Comparison of ENCODE assay signal across 9 cellular contexts in the genomic region with DNA sequence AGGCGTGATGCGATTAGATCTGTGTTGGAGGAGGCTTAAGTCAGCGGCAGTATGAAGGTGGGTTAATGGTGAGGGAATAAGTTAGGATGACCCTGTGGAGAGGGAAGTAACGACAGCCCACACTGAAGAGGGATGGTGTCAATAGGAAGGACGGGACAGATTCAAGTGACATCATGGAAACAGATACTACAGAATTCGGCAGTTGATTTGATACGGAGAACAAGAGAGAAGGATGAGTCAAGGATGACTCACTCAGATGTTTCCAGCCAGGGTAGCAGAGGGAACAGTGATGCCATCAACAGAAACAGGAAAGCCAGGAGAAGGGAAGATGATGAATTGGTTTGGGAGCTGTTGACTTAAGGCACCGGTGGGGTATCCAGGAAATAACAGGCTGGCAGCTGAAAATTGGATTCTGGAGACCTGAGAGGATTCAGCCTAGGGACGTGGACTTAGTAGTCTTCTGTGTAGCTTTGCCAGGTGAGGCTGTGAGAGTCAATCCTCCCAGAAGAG. TPM values are rescaled to one million over a fixed set of nuclear protein-coding genes. Genes with fewer than 3 reads are reported as not detected.
DNase-seq lines count a peak whose midpoint lies in the region; ATAC-seq and TF ChIP-seq lines count a peak whose summit lies in the region.
"Had no signal": no experiment of that assay in that cellular context is flagged by ENCODE, and none has a peak within 500 bp of the region (broad histone marks: within the 10 kb centered on the region; RNA-seq: fewer than 3 reads in every experiment).

No MANE protein-coding gene starts in this region.

- H3K27me3 Mint-ChIP-seq in nephron progenitor cell (ENCODE audit: low read depth, poor library complexity): peaks cover 11% of the 10 kb centered on the region
- H3K27me3 Mint-ChIP-seq in GM23338 (ENCODE audit: insufficient read depth, low read depth, poor library complexity): peaks cover 4% of the 10 kb centered on the region

- H3K27ac ChIP-seq in IMR-90 (ENCODE audit: insufficient read depth, low read length) (peak overlapping the region; percentile 38), GM23338 (ENCODE audit: low read depth) (no peak overlapping the region)
- H3K27ac ChIP-seq in effector memory CD4-positive, alpha-beta T cell (ENCODE audit: insufficient read depth, low read length, poor library complexity, severe bottlenecking): no peak overlapping the region

- ATAC-seq in IMR-90 (ENCODE audit: low read depth): peak; percentile 94
- ATAC-seq in GM23338: no peak

- H3K18ac ChIP-seq in IMR-90 (ENCODE audit: low read depth, low read length): peak overlapping the region; percentile 54; the same call in 1 of the 2 replicates

- H3K27ac Mint-ChIP-seq in nephron progenitor cell: no peak overlapping the region
- no peak overlapping the region for H3K27ac Mint-ChIP-seq in GM23338

- H3K36me3 ChIP-seq in IMR-90 (ENCODE audit: control insufficient read depth, insufficient read depth, low read length) (no peaks in the 10 kb centered on the region), GM23338 (ENCODE audit: insufficient read depth) (no peaks in the 10 kb centered on the region)
- H3K36me3 ChIP-seq in effector memory CD4-positive, alpha-beta T cell (ENCODE audit: control insufficient read depth, insufficient read depth, low read length): no peaks in the 10 kb centered on the region

- H3F3A ChIP-seq in GM23338 (replicated peaks; ENCODE audit: low read depth): no peaks in the 10 kb centered on the region

- peak overlapping the region; percentile 92 for H2BK120ac ChIP-seq in IMR-90 (ENCODE audit: low read depth, low read length)

- no peaks in the 10 kb centered on the region for H3K79me2 ChIP-seq in GM23338 (replicated peaks; ENCODE audit: insufficient read depth)

- peak overlapping the region; percentile 55 for H3K14ac ChIP-seq in IMR-90 (replicated peaks; ENCODE audit: low read depth, low read length)

- H3K4me1 Mint-ChIP-seq in nephron progenitor cell (peaks cover 37% of the 10 kb centered on the region), GM23338 (no peaks in the 10 kb centered on the region)

- H3K36me3 Mint-ChIP-seq in nephron progenitor cell (ENCODE audit: low read depth): no peaks in the 10 kb centered on the region
- H3K36me3 Mint-ChIP-seq in GM23338 (ENCODE audit: low read depth): no peaks in the 10 kb centered on the region

- H3K4me3 Mint-ChIP-seq in nephron progenitor cell (no peak overlapping the region), GM23338 (no peak overlapping the region)

- H3K9me2 ChIP-seq in GM23338 (ENCODE audit: insufficient read depth): no peaks in the 10 kb centered on the region

- in situ Hi-C loops in IMR-90 (cut with MboI; ENCODE audit: low sequenced_read_pairs): no loop called here

- H3K79me1 ChIP-seq in IMR-90 (ENCODE audit: low read depth in 1 of 2, low read length in 2 of 2): peaks cover 16 to 29% of the 10 kb centered on the region in 2 experiments; a peak in 3 of 4 replicates

- CTCF ChIA-PET in IMR-90 (lab: Yijun Ruan, JAX): interaction anchor here (0.6 to 0.8 kb wide), 2 partner anchors 9 to 478 kb away, joined by 3 to 7 read pairs; no protein-coding TSS in a partner anchor

- no peak for TF ChIP-seq POLR2A in IMR-90 (IDR thresholded peaks at IDR 0.05; ENCODE audit: low read depth, low read length)

- no peak overlapping the region for H2AK9ac ChIP-seq in IMR-90 (replicated peaks; ENCODE audit: low read depth, low read length, poor library complexity)

- DNase-seq in COLO668 (lab: John Stamatoyannopoulos, UW; ENCODE audit: unreplicated experiment): peak; percentile 48
- peak; percentile 97 for DNase-seq in IMR-90
- DNase-seq in activated T-cell treated with anti-CD3 and anti-CD28 coated beads, Interleukin-2, amount 50 U/mL, for 48 hours: peak; percentile 65
- peak; percentile 51 for DNase-seq in inferior parietal cortex (ENCODE audit: extremely low spot score)
- DNase-seq in nephron progenitor cell: no peak
- DNase-seq in effector memory CD4-positive, alpha-beta T cell: no peak
- DNase-seq in GM23338 (ENCODE audit: low spot score): no peak
- DNase-seq in SKM-1 (lab: John Stamatoyannopoulos, UW; ENCODE audit: unreplicated experiment): no peak
- DNase-seq: Right ventricle myocardium superior had no signal

- H2AFZ ChIP-seq in IMR-90 (replicated peaks; ENCODE audit: low read length, poor library complexity) (peak overlapping the region; percentile 62), GM23338 (no peak overlapping the region)

- peaks cover 6% of the 10 kb centered on the region for H3K4me1 ChIP-seq in IMR-90 (ENCODE audit: control insufficient read depth, insufficient read depth, low read length)
- no peaks in the 10 kb centered on the region for H3K4me1 ChIP-seq in effector memory CD4-positive, alpha-beta T cell (ENCODE audit: control insufficient read depth, insufficient read depth, low read length, poor library complexity, severe bottlenecking)
- H3K4me1 ChIP-seq in GM23338 (ENCODE audit: insufficient read depth): no peaks in the 10 kb centered on the region

- H2AK5ac ChIP-seq in IMR-90 (ENCODE audit: low read depth, low read length): peak overlapping the region; percentile 69

- no peak overlapping the region for H4K5ac ChIP-seq in IMR-90 (ENCODE audit: low read depth, low read length)

- POLR2A ChIA-PET in IMR-90 (lab: Charles Lee; ENCODE audit: unreplicated experiment): no interaction called here

- no peaks in the 10 kb centered on the region for H4K20me1 ChIP-seq in IMR-90 (ENCODE audit: insufficient read depth, low read length)
- H4K20me1 ChIP-seq in GM23338 (replicated peaks; ENCODE audit: insufficient read depth): no peaks in the 10 kb centered on the region

- H4K8ac ChIP-seq in IMR-90 (ENCODE audit: low read depth in 2 of 2, low read length in 2 of 2): peak overlapping the region in 1 of 2 experiments; percentile 62; a peak in 2 of 4 replicates

- no peak for TF ChIP-seq CTCF in IMR-90 (conservative IDR thresholded peaks at IDR 0.05; ENCODE audit: low read depth, low read length)
- no peak for TF ChIP-seq CTCF in nephron progenitor cell (IDR thresholded peaks at IDR 0.05)
- no peak for TF ChIP-seq CTCF in GM23338 (conservative IDR thresholded peaks at IDR 0.05; ENCODE audit: low read depth in 2 of 2)

- peak overlapping the region; percentile 93; the same call in 2 of the 3 replicates for H2BK15ac ChIP-seq in IMR-90 (ENCODE audit: low read depth, low read length)

- H3K9ac ChIP-seq in IMR-90 (ENCODE audit: low read depth, low read length): no peak overlapping the region

- H2BK20ac ChIP-seq in IMR-90 (ENCODE audit: low read depth, low read length): peak overlapping the region; percentile 85

- H3K9me1 ChIP-seq in IMR-90 (ENCODE audit: insufficient read depth, low read length): peaks cover 18% of the 10 kb centered on the region

- H3K9me3 Mint-ChIP-seq in nephron progenitor cell (no peaks in the 10 kb centered on the region), GM23338 (no peaks in the 10 kb centered on the region)

- peak overlapping the region; percentile 44; the same call in 1 of the 2 replicates for H3K23ac ChIP-seq in IMR-90 (ENCODE audit: low read depth, low read length)

- WGBS in IMR-90 (ENCODE audit: extremely low coverage in 2 of 2, insufficient read length in 1 of 2), 2 experiments: 37% methylated on average over 9 of the region's 9 CpGs; no CpG with 5 or more reads in 1 of the 2 experiments

- BruUV-seq in IMR-90 (replicated peaks; lab: Mats Ljungman, UMichigan): no TSS peak

- peak overlapping the region; percentile 51 for H4K91ac ChIP-seq in IMR-90 (ENCODE audit: insufficient read depth, low read depth, low read length)

- H3K27me3 ChIP-seq in IMR-90 (ENCODE audit: control insufficient read depth, insufficient read depth, low read length) (no peaks in the 10 kb centered on the region), GM23338 (ENCODE audit: insufficient read depth) (no peaks in the 10 kb centered on the region)
- no peaks in the 10 kb centered on the region for H3K27me3 ChIP-seq in effector memory CD4-positive, alpha-beta T cell (replicated peaks; ENCODE audit: control insufficient read depth, insufficient read depth, low read length, poor library complexity, severe bottlenecking)

- H3K4me2 ChIP-seq in IMR-90 (ENCODE audit: low read depth, low read length): peak overlapping the region; percentile 77
- no peak overlapping the region for H3K4me2 ChIP-seq in GM23338

- H2BK5ac ChIP-seq in IMR-90 (ENCODE audit: low read depth, low read length, poor library complexity, severe bottlenecking): peak overlapping the region; percentile 37

- no peak overlapping the region for H3K56ac ChIP-seq in IMR-90 (ENCODE audit: extremely low read depth, insufficient read depth, low read length)

- no peak overlapping the region for H3K4me3 ChIP-seq in IMR-90 (ENCODE audit: insufficient read depth, low read depth, low read length)
- no peak overlapping the region for H3K4me3 ChIP-seq in effector memory CD4-positive, alpha-beta T cell (ENCODE audit: insufficient read depth, low read depth, low read length, poor library complexity, severe bottlenecking)
- no peak overlapping the region for H3K4me3 ChIP-seq in GM23338

- intact Hi-C loops in IMR-90 (cut with micrococcal nuclease): no loop called here

- no peak for TF ChIP-seq RAD21 in IMR-90 (IDR thresholded peaks at IDR 0.05; ENCODE audit: low read length)

- dilution Hi-C loops in IMR-90 (cut with HindIII; ENCODE audit: low sequenced_read_pairs, unreplicated experiment): no loop called here

- no peaks in the 10 kb centered on the region for H3K9me3 ChIP-seq in IMR-90 (ENCODE audit: control insufficient read depth, insufficient read depth, low read length)
- no peaks in the 10 kb centered on the region for H3K9me3 ChIP-seq in effector memory CD4-positive, alpha-beta T cell (ENCODE audit: control insufficient read depth, low read length)

- H3K4ac ChIP-seq in IMR-90 (ENCODE audit: low read depth, low read length): peak overlapping the region; percentile 76

TF ChIP-seq in IMR-90, 13 proteins besides CTCF, POLR2A, EP300 and RAD21 (continues in another document):
- TF ChIP-seq MAFK (IDR thresholded peaks at IDR 0.05; ENCODE audit: low read depth, low read length) (no peak), FOS (IDR thresholded peaks at IDR 0.05; ENCODE audit: low read depth, low read length) (peak; percentile 98)

TF ChIP-seq in GM23338, 12 proteins besides CTCF, POLR2A, EP300 and RAD21 (continues in another document):
- TF ChIP-seq JUNB (IDR thresholded peaks at IDR 0.05; ENCODE audit: unreplicated experiment): no peak

RNA-seq across cellular contexts. Expression of a gene that starts 38.0 kb away (rescaled TPM):
- total RNA-seq in IMR-90 (2012; rRNA removed): 2.5 and 2.7 TPM in 2 replicates
- 0.91 and 0.95 TPM in 2 replicates for polyA plus RNA-seq in IMR-90 (2012; rRNA removed)
- polyA plus RNA-seq in IMR-90 (2012; cell fraction: cytosol; rRNA removed): 0.34 and 0.49 TPM in 2 replicates
- polyA plus RNA-seq in IMR-90 (2012; cell fraction: nucleus; rRNA removed; ENCODE audit: low replicate concordance): 0.65 and 2.8 TPM in 2 replicates
- total RNA-seq in GM23338 (2014; rRNA removed; shearing (Covaris generic)): 0.21 and 0.31 TPM in 2 replicates
- polyA plus RNA-seq in GM23338 (2016; fragmentation: Nextera tagmentation; extraction: Ambion mirVana): 0.32 and 0.38 TPM in 2 replicates

RNA-seq across cellular contexts. Expression of a gene that starts 47.8 kb away (rescaled TPM):
- total RNA-seq in IMR-90 (2012; rRNA removed): 147 and 308 TPM in 2 replicates
- polyA plus RNA-seq in IMR-90 (2012; rRNA removed): 162 and 191 TPM in 2 replicates
- polyA plus RNA-seq in IMR-90 (2012; cell fraction: cytosol; rRNA removed): 116 and 250 TPM in 2 replicates
- 31.4 and 62.4 TPM in 2 replicates for polyA plus RNA-seq in IMR-90 (2012; cell fraction: nucleus; rRNA removed; ENCODE audit: low replicate concordance)
- 113 and 119 TPM in 2 replicates for total RNA-seq in GM23338 (2014; rRNA removed; shearing (Covaris generic))
- polyA plus RNA-seq in GM23338 (2016; fragmentation: Nextera tagmentation; extraction: Ambion mirVana): 257 and 324 TPM in 2 replicates

Comparison
In these comparisons a context has a peak if more than half of its experiments do, and no peak if none do; other contexts are left out.
1. DNase-seq: peak in COLO668 (single experiment), IMR-90 (single experiment), activated T-cell treated with anti-CD3 and anti-CD28 coated beads, Interleukin-2, amount 50 U/mL, for 48 hours (2 of 2) and inferior parietal cortex (single experiment); none in nephron progenitor cell (single experiment), effector memory CD4-positive, alpha-beta T cell (0 of 3), GM23338 (single experiment) and SKM-1 (single experiment).